ENCODE assay signal across 8 cellular contexts in genomic region chr9:126301985-126302603, GRCh38. TPM values are rescaled to one million over a fixed set of nuclear protein-coding genes. Genes with fewer than 3 reads are reported as not detected.
A peak's percentile ranks its signal among the peaks of the same experiment; 100 is the strongest.
DNase-seq lines count a peak whose midpoint lies in the region; ATAC-seq, FAIRE-seq and TF ChIP-seq lines count a peak whose summit lies in the region.

No MANE protein-coding gene starts in this region.

- peaks cover 0 to 6% of the 10 kb centered on the region in 2 donors for H3K4me1 ChIP-seq in lung (ENCODE audit: control insufficient read depth in 2 of 2, insufficient read depth in 2 of 2, low read length in 2 of 2)

- FAIRE-seq in A204.1 (lab: Jason Lieb, UNC) = peak; percentile 70

- peaks cover 2% of the 10 kb centered on the region for H3K27me3 Mint-ChIP-seq in activated B cell treated with CpG ODN at 0.5 μM for 24 hours

- TF ChIP-seq CTCF in GM12875 (IDR thresholded peaks at IDR 0.05; ENCODE audit: borderline replicate concordance, insufficient read depth, low read depth, low read length) (peak; percentile 51; the same call in 1 of the 2 replicates), activated B cell treated with CpG ODN at 0.5 μM for 24 hours (IDR thresholded peaks at IDR 0.05) (no peak), lung (IDR thresholded peaks at IDR 0.05; ENCODE audit: control extremely low read depth, extremely low read depth) (peak; percentile 49)

- no peaks in the 10 kb centered on the region for H3K36me3 ChIP-seq in lung (ENCODE audit: control insufficient read depth in 2 of 2, insufficient read depth in 2 of 2, low read length in 2 of 2)

- intact Hi-C loops in activated B cell treated with CpG ODN at 0.5 μM for 24 hours (cut with micrococcal nuclease) = loop anchor here (1.0 kb wide), 2 partner anchors 96 to 189 kb away; no protein-coding TSS in a partner anchor

- H3K4me3 ChIP-seq in GM12875 (ENCODE audit: low read depth, low read length) = no peak overlapping the region
- H3K4me3 ChIP-seq in lung = no peak overlapping the region

- H3K9me3 Mint-ChIP-seq in activated B cell treated with CpG ODN at 0.5 μM for 24 hours = no peaks in the 10 kb centered on the region

- no peak overlapping the region for H3K27ac ChIP-seq in lung (ENCODE audit: low read depth in 1 of 2, low read length in 1 of 2)

- peak; percentile 69 for ATAC-seq in activated B cell treated with CpG ODN at 0.5 μM for 24 hours (ENCODE audit: low read depth)
- ATAC-seq in lung (ENCODE audit: insufficient read depth, low FRiP score) = no peak
- no peak for ATAC-seq in GM21576 (IDR thresholded peaks at IDR 0.05; ENCODE audit: unreplicated experiment)

- H3K36me3 Mint-ChIP-seq in activated B cell treated with CpG ODN at 0.5 μM for 24 hours (ENCODE audit: low read depth) = no peaks in the 10 kb centered on the region

- no peaks in the 10 kb centered on the region for H3K27me3 ChIP-seq in lung (ENCODE audit: control insufficient read depth, insufficient read depth)

- CTCF ChIA-PET in activated B cell treated with CpG ODN at 0.5 μM for 24 hours (lab: Charles Lee) = interaction anchor here (1.1 to 4.5 kb wide), 7 partner anchors 52 to 894 kb away, joined by 3 to 48 read pairs (median 4); no protein-coding TSS in a partner anchor

- no peak overlapping the region for H3K27ac Mint-ChIP-seq in activated B cell treated with CpG ODN at 0.5 μM for 24 hours

- H3K4me3 Mint-ChIP-seq in activated B cell treated with CpG ODN at 0.5 μM for 24 hours = no peak overlapping the region

- H3K9me3 ChIP-seq in lung (ENCODE audit: control insufficient read depth in 2 of 2, insufficient read depth in 1 of 2, low read length in 1 of 2) = no peaks in the 10 kb centered on the region

- H3K4me1 Mint-ChIP-seq in activated B cell treated with CpG ODN at 0.5 μM for 24 hours = no peaks in the 10 kb centered on the region

- WGBS in lung, 2 donors = 38 to 52% methylated on average over 4 of the region's 4 CpGs

- peak; percentile 27 for DNase-seq in NCI-H226
- no peak for DNase-seq in activated B cell treated with CpG ODN at 0.5 μM for 24 hours
- peak; percentile 12 for DNase-seq in effector CD8-positive, alpha-beta T cell (lab: John Stamatoyannopoulos, UW)
- DNase-seq in lung (ENCODE audit: low spot score) = peak; percentile 49
- DNase-seq in stromal cell of bone marrow (ENCODE audit: low read depth) = peak; percentile 52

- POLR2A ChIA-PET in activated B cell treated with CpG ODN at 0.5 μM for 24 hours (lab: Charles Lee) = no interaction called here

RNA-seq across cellular contexts. Expression of gene MVB12B, which starts 24.5 kb away (rescaled TPM):
- total RNA-seq in activated B cell treated with CpG ODN at 0.5 μM for 24 hours (2.3 and 2.5 TPM in 2 replicates), lung (10 to 100 TPM; 20.7 to 33.6 TPM)
- 10 to 100 TPM in 1 of 2 donors, 1 to 10 TPM in 1; 9.5 to 12.4 TPM for polyA plus RNA-seq in lung
